1 cellular context compared by ENCODE assay signal in genomic region chr16:88626646-88627045, GRCh38.
TF ChIP-seq lines count a peak whose summit lies in the region.

No MANE protein-coding gene starts in this region.

TF ChIP-seq in GM12878, 131 proteins besides CTCF, POLR2A, EP300 and RAD21:
- TF ChIP-seq, protein P1, sequence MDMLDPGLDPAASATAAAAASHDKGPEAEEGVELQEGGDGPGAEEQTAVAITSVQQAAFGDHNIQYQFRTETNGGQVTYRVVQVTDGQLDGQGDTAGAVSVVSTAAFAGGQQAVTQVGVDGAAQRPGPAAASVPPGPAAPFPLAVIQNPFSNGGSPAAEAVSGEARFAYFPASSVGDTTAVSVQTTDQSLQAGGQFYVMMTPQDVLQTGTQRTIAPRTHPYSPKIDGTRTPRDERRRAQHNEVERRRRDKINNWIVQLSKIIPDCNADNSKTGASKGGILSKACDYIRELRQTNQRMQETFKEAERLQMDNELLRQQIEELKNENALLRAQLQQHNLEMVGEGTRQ (IDR thresholded peaks at IDR 0.05; ENCODE audit: borderline replicate concordance, low read depth, low read length) = no peak
- TF ChIP-seq CHD2 (IDR thresholded peaks at IDR 0.05; ENCODE audit: borderline replicate concordance, low read depth, low read length) = no peak
- TF ChIP-seq HDAC2 (IDR thresholded peaks at IDR 0.05) = no peak
- TF ChIP-seq NFIC (IDR thresholded peaks at IDR 0.05; ENCODE audit: low read depth, low read length) = no peak
- no peak for TF ChIP-seq E4F1 (IDR thresholded peaks at IDR 0.05; ENCODE audit: borderline replicate concordance, partially characterized antibody)
- TF ChIP-seq, protein P2, sequence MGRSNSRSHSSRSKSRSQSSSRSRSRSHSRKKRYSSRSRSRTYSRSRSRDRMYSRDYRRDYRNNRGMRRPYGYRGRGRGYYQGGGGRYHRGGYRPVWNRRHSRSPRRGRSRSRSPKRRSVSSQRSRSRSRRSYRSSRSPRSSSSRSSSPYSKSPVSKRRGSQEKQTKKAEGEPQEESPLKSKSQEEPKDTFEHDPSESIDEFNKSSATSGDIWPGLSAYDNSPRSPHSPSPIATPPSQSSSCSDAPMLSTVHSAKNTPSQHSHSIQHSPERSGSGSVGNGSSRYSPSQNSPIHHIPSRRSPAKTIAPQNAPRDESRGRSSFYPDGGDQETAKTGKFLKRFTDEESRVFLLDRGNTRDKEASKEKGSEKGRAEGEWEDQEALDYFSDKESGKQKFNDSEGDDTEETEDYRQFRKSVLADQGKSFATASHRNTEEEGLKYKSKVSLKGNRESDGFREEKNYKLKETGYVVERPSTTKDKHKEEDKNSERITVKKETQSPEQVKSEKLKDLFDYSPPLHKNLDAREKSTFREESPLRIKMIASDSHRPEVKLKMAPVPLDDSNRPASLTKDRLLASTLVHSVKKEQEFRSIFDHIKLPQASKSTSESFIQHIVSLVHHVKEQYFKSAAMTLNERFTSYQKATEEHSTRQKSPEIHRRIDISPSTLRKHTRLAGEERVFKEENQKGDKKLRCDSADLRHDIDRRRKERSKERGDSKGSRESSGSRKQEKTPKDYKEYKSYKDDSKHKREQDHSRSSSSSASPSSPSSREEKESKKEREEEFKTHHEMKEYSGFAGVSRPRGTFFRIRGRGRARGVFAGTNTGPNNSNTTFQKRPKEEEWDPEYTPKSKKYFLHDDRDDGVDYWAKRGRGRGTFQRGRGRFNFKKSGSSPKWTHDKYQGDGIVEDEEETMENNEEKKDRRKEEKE (IDR thresholded peaks at IDR 0.05) = no peak
- TF ChIP-seq HDGF (IDR thresholded peaks at IDR 0.05) = no peak
- TF ChIP-seq FOXK2 (IDR thresholded peaks at IDR 0.05) = no peak
- no peak for TF ChIP-seq ZNF384 (IDR thresholded peaks at IDR 0.05; ENCODE audit: borderline replicate concordance, low read depth, low read length)
- no peak for TF ChIP-seq TCF3 (IDR thresholded peaks at IDR 0.05; ENCODE audit: borderline replicate concordance, insufficient read depth, low read depth, low read length)
- no peak for TF ChIP-seq BRCA1 (IDR thresholded peaks at IDR 0.05; ENCODE audit: low read depth, low read length)
- TF ChIP-seq FOS (IDR thresholded peaks at IDR 0.05; ENCODE audit: borderline replicate concordance, extremely low read depth, insufficient read length) = no peak
- no peak for TF ChIP-seq CHD4 (IDR thresholded peaks at IDR 0.05)
- TF ChIP-seq IKZF1 (conservative IDR thresholded peaks at IDR 0.05) = no peak
- no peak for TF ChIP-seq SRF (IDR thresholded peaks at IDR 0.05; ENCODE audit: low read depth in 2 of 2, low read length in 2 of 2)
